In the genomic region with DNA sequence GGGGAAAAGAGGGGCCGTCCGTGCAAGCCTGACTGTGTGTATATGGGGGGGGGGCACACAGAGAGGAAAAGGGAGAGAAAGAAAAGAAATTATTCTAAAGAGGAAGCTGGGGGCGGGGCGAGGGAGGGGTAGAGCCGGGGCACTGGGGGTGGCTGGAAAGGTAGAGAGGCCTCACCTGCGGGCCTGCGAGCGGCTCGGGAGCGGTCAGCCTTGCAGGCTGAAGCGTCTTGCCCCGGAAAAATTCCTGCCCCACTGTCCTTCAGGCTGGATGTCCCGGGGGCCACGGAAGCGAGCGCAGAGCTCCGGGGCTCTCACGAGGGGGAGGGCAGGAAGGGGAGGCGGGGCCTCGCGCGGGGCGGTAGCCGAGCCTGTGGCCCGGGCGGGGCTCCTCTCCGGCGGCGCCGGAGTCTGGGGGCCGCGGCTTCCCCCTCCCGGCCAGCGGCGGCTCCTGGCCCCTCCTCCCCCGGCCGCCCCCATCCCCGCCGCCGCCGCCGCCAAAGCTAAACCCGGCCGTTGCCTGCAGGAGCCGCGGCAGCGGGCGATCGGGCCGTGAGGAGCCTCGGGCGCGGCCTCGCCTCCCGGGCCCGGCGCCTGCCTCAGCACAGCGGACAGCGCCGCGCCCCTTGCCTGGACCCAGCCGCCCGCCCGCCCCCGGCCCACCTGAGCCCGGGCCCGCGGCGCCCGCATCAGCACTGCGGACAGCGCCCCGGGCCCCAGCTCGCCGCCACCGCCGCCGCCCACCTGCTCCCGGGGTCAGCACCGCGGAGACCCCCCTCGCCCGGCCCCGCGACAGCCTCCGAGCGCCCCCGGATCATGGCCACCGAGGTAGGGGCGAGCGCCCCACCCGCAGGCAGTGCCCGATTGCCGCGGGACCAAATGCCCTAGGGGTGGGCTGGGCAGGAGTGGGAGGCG, we compare ENCODE assay signal across 8 cellular contexts. TPM values are rescaled to one million over a fixed set of nuclear protein-coding genes. Genes with fewer than 3 reads are reported as not detected.
DNase-seq lines count a peak whose midpoint lies in the region; ATAC-seq and TF ChIP-seq lines count a peak whose summit lies in the region.

Gene GOLGA7B (plus strand): TSS at position 353 of the 912 bp plus-strand sequence. CDS start 461 bp downstream, at position 814.

- TF ChIP-seq CTCF in ascending aorta (IDR thresholded peaks at IDR 0.05) = no peak
- TF ChIP-seq CTCF in spleen (IDR thresholded peaks at IDR 0.05 in 8 of 11, conservative IDR thresholded peaks at IDR 0.05 in 3 of 11) = no peak

- H3K4me1 ChIP-seq in ascending aorta (peaks cover 2 to 4% of the 10 kb centered on the region in 2 donors), iPS-15b (ENCODE audit: control insufficient read depth, insufficient read depth, low read length) (peaks cover 2% of the 10 kb centered on the region), spleen (peaks cover 4 to 34% (median 16%) of the 10 kb centered on the region in 6 donors)

- DNase-seq in GM03348 (ENCODE audit: low spot score) (peak; percentile 73), T follicular helper cell (ENCODE audit: low read depth) (peak; percentile 53), ascending aorta (ENCODE audit: low spot score in 2 of 2) (no peak), spleen (peak; percentile 91), NCI-H2107 (lab: John Stamatoyannopoulos, UW) (no peak)

- H3K9me3 ChIP-seq in ascending aorta (no peaks in the 10 kb centered on the region), iPS-15b (ENCODE audit: control insufficient read depth, insufficient read depth, low read length) (no peaks in the 10 kb centered on the region), spleen (no peaks in the 10 kb centered on the region)

- no peak for TF ChIP-seq POLR2A in spleen (IDR thresholded peaks at IDR 0.05)

- H3K27me3 ChIP-seq in ascending aorta = no peaks in the 10 kb centered on the region
- H3K27me3 ChIP-seq in iPS-15b (ENCODE audit: control insufficient read depth, insufficient read depth, low read length) = peaks cover 37% of the 10 kb centered on the region
- H3K27me3 ChIP-seq in spleen (replicated peaks in 1 of 7) = peaks cover 0 to 91% (median 22%) of the 10 kb centered on the region in 7 donors

- peak within 1 kb of the TSS; percentile 58 to 71 for H3K4me3 ChIP-seq in ascending aorta
- H3K4me3 ChIP-seq in iPS-15b (ENCODE audit: low read depth, low read length) = peak within 1 kb of the TSS; percentile 54
- peak within 1 kb of the TSS; percentile 45 to 88 (median 69) for H3K4me3 ChIP-seq in spleen

- no peak within 1 kb of the TSS for H3K27ac ChIP-seq in ascending aorta
- H3K27ac ChIP-seq in spleen = peak within 1 kb of the TSS in 3 of 8 donors; percentile 56 to 64 (median 59)

- ATAC-seq in HG03175 (IDR thresholded peaks at IDR 0.05; ENCODE audit: unreplicated experiment) = peak; percentile 68
- no peak for ATAC-seq in HG03565 (IDR thresholded peaks at IDR 0.05; ENCODE audit: unreplicated experiment)

- intact Hi-C loops in ascending aorta (cut with DNase I) (no loop called here), spleen (cut with DNase I; ENCODE audit: low total_unique reads) (no loop called here)

- H3K9ac ChIP-seq in iPS-15b (ENCODE audit: low read depth, low read length) = no peak within 1 kb of the TSS

- no peaks in the 10 kb centered on the region for H3K36me3 ChIP-seq in ascending aorta
- no peaks in the 10 kb centered on the region for H3K36me3 ChIP-seq in iPS-15b (ENCODE audit: control insufficient read depth, insufficient read depth, low read length)
- H3K36me3 ChIP-seq in spleen = no peaks in the 10 kb centered on the region

- 1 to 4% (median 2%) methylated on average over 12 to 95 of the region's 96 CpGs for WGBS in spleen, 5 donors

RNA-seq across cellular contexts. Expression of gene GOLGA7B, which starts in this region (rescaled TPM):
- 0.11 TPM for total RNA-seq in ascending aorta
- total RNA-seq in spleen = 1 to 10 TPM in 1 of 7 donors, under 1 TPM in 6; 0.44 to 1.0 (median 0.58) TPM
- under 1 TPM; 0.27 to 0.48 (median 0.48) TPM for polyA plus RNA-seq in spleen

Comparison
In these comparisons a context has a peak if more than half of its experiments do, and no peak if none do; other contexts are left out.
1. DNase-seq: peak in GM03348 (single experiment), T follicular helper cell (single experiment) and spleen (single experiment); none in ascending aorta (0 of 2) and NCI-H2107 (single experiment).
2. Peak in every context shown above with its lines, with median percentiles within 50 percentile points of each other: H3K4me3 ChIP-seq.